1 cellular context compared by ENCODE assay signal in genomic region chr20:62956387-62957135, GRCh38.
TF ChIP-seq lines count a peak whose summit lies in the region.

No MANE protein-coding gene starts in this region.

TF ChIP-seq in HepG2, 621 proteins besides CTCF, POLR2A, EP300 and RAD21 (continued from another document):
- TF ChIP-seq PHF21A (CRISPR knock-in tag; IDR thresholded peaks at IDR 0.05) (no peak), ZNF225 (CRISPR knock-in tag; IDR thresholded peaks at IDR 0.05) (0 out of 2 replicates have a peak, but pooled peaks have one; percentile 60), HOXA9 (CRISPR knock-in tag; IDR thresholded peaks at IDR 0.05; ENCODE audit: borderline replicate concordance) (peak; percentile 20; the same call in 1 of the 2 replicates), ZNF776 (CRISPR knock-in tag; IDR thresholded peaks at IDR 0.05) (no peak), MATR3 (CRISPR knock-in tag; IDR thresholded peaks at IDR 0.05) (0 out of 2 replicates have a peak, but pooled peaks have one; percentile 61), RFX1 (IDR thresholded peaks at IDR 0.05) (no peak), TOE1 (CRISPR knock-in tag; IDR thresholded peaks at IDR 0.05) (no peak), ZNF543 (CRISPR knock-in tag; IDR thresholded peaks at IDR 0.05) (no peak), RELA (CRISPR knock-in tag; IDR thresholded peaks at IDR 0.05) (no peak), HNRNPUL1 (IDR thresholded peaks at IDR 0.05; ENCODE audit: low read depth, low read length) (no peak), RBFOX2 (IDR thresholded peaks at IDR 0.05; ENCODE audit: low read depth, low read length) (peak; percentile 66), ZNF557 (CRISPR knock-in tag; IDR thresholded peaks at IDR 0.05) (no peak), MXD3 (CRISPR knock-in tag; IDR thresholded peaks at IDR 0.05) (no peak), DNMT1 (CRISPR knock-in tag; IDR thresholded peaks at IDR 0.05) (0 out of 2 replicates have a peak, but pooled peaks have one; percentile 37), NRL (CRISPR knock-in tag; IDR thresholded peaks at IDR 0.05; ENCODE audit: borderline replicate concordance) (no peak), REPIN1 (CRISPR knock-in tag; IDR thresholded peaks at IDR 0.05; ENCODE audit: borderline replicate concordance, low read depth) (no peak), SYNCRIP (IDR thresholded peaks at IDR 0.05; ENCODE audit: insufficient read depth, low read depth, low read length) (no peak), SMYD3 (CRISPR knock-in tag; IDR thresholded peaks at IDR 0.05) (no peak), YEATS4 (CRISPR knock-in tag; IDR thresholded peaks at IDR 0.05; ENCODE audit: borderline replicate concordance) (no peak), ZNF7 (CRISPR knock-in tag; IDR thresholded peaks at IDR 0.05) (no peak), ZNF292 (CRISPR knock-in tag; IDR thresholded peaks at IDR 0.05; ENCODE audit: borderline replicate concordance, low read depth) (no peak), CERS6 (CRISPR knock-in tag; IDR thresholded peaks at IDR 0.05) (0 out of 2 replicates have a peak, but pooled peaks have one; percentile 73), ZBTB46 (CRISPR knock-in tag; IDR thresholded peaks at IDR 0.05; ENCODE audit: borderline replicate concordance) (no peak)
- TF ChIP-seq, protein P1, sequence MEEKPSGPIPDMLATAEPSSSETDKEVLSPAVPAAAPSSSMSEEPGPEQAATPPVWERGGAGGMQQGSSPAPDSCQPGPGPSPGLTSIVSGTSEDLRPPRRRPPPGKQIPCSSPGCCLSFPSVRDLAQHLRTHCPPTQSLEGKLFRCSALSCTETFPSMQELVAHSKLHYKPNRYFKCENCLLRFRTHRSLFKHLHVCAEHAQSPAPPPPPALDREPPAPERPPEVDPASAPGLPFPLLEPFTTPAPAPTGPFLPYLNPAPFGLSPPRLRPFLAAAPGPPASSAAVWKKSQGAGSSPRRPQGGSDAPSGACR (CRISPR knock-in tag; IDR thresholded peaks at IDR 0.05) = no peak; the same call in 1 of the 2 replicates
- TF ChIP-seq, protein P2, sequence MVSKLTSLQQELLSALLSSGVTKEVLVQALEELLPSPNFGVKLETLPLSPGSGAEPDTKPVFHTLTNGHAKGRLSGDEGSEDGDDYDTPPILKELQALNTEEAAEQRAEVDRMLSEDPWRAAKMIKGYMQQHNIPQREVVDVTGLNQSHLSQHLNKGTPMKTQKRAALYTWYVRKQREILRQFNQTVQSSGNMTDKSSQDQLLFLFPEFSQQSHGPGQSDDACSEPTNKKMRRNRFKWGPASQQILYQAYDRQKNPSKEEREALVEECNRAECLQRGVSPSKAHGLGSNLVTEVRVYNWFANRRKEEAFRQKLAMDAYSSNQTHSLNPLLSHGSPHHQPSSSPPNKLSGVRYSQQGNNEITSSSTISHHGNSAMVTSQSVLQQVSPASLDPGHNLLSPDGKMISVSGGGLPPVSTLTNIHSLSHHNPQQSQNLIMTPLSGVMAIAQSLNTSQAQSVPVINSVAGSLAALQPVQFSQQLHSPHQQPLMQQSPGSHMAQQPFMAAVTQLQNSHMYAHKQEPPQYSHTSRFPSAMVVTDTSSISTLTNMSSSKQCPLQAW (CRISPR knock-in tag; IDR thresholded peaks at IDR 0.05) = no peak
- TF ChIP-seq, protein P3, sequence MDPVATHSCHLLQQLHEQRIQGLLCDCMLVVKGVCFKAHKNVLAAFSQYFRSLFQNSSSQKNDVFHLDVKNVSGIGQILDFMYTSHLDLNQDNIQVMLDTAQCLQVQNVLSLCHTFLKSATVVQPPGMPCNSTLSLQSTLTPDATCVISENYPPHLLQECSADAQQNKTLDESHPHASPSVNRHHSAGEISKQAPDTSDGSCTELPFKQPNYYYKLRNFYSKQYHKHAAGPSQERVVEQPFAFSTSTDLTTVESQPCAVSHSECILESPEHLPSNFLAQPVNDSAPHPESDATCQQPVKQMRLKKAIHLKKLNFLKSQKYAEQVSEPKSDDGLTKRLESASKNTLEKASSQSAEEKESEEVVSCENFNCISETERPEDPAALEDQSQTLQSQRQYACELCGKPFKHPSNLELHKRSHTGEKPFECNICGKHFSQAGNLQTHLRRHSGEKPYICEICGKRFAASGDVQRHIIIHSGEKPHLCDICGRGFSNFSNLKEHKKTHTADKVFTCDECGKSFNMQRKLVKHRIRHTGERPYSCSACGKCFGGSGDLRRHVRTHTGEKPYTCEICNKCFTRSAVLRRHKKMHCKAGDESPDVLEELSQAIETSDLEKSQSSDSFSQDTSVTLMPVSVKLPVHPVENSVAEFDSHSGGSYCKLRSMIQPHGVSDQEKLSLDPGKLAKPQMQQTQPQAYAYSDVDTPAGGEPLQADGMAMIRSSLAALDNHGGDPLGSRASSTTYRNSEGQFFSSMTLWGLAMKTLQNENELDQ (CRISPR knock-in tag; IDR thresholded peaks at IDR 0.05; ENCODE audit: borderline replicate concordance) = no peak
